ENCODE assay signal across 21 cellular contexts in genomic region chr1:24554714-24555113, GRCh38. TPM values are rescaled to one million over a fixed set of nuclear protein-coding genes. Genes with fewer than 3 reads are reported as not detected.
A peak's percentile ranks its signal among the peaks of the same experiment; 100 is the strongest.
DNase-seq lines count a peak whose midpoint lies in the region; TF ChIP-seq lines count a peak whose summit lies in the region.
"Had no signal": no experiment of that assay in that cellular context is flagged by ENCODE, and none has a peak within 500 bp of the region (broad histone marks: within the 10 kb centered on the region; RNA-seq: fewer than 3 reads in every experiment).

No MANE protein-coding gene starts in this region.

- H3K36me3 ChIP-seq in HEK293 (ENCODE audit: control insufficient read depth in 2 of 2, insufficient read depth in 1 of 2, low read length in 2 of 2) (no peaks in the 10 kb centered on the region), hepatocyte (replicated peaks; ENCODE audit: insufficient read depth, low read depth) (no peaks in the 10 kb centered on the region), spleen (no peaks in the 10 kb centered on the region)
- H3K36me3 ChIP-seq: HAP-1 had no signal

- H3K9me3 Mint-ChIP-seq in activated naive CD4-positive, alpha-beta T cell treated with anti-CD3 and anti-CD28 coated beads, Interleukin-2, amount 50 U/mL, for 24 hours = no peaks in the 10 kb centered on the region
- no peaks in the 10 kb centered on the region for H3K9me3 Mint-ChIP-seq in activated naive CD4-positive, alpha-beta T cell treated with anti-CD3 and anti-CD28 coated beads, Interleukin-2, amount 10 ng/mL, durations not matched to agents 7 days and 5 days
- H3K9me3 Mint-ChIP-seq: GM23338 had no signal

- H3K4me2 ChIP-seq in hepatocyte = peak overlapping the region; percentile 93

- H2AFZ ChIP-seq in hepatocyte = no peak overlapping the region

- H3K9me3 ChIP-seq in HEK293 (ENCODE audit: control insufficient read depth, insufficient read depth, low read depth, low read length) (no peaks in the 10 kb centered on the region), hepatocyte (ENCODE audit: low read depth) (no peaks in the 10 kb centered on the region), spleen (no peaks in the 10 kb centered on the region)
- H3K9me3 ChIP-seq: Caco-2, HAP-1 had no signal

- H3K36me3 Mint-ChIP-seq in activated naive CD4-positive, alpha-beta T cell treated with anti-CD3 and anti-CD28 coated beads, Interleukin-2, amount 50 U/mL, for 24 hours = no peaks in the 10 kb centered on the region
- no peaks in the 10 kb centered on the region for H3K36me3 Mint-ChIP-seq in activated naive CD4-positive, alpha-beta T cell treated with anti-CD3 and anti-CD28 coated beads, Interleukin-2, amount 10 ng/mL, durations not matched to agents 7 days and 5 days

- peaks cover 15% of the 10 kb centered on the region for H3K4me1 Mint-ChIP-seq in activated naive CD4-positive, alpha-beta T cell treated with anti-CD3 and anti-CD28 coated beads, Interleukin-2, amount 50 U/mL, for 24 hours
- peaks cover 26% of the 10 kb centered on the region for H3K4me1 Mint-ChIP-seq in activated naive CD4-positive, alpha-beta T cell treated with anti-CD3 and anti-CD28 coated beads, Interleukin-2, amount 10 ng/mL, durations not matched to agents 7 days and 5 days

- H4K20me1 ChIP-seq in hepatocyte (ENCODE audit: insufficient read depth, poor library complexity, severe bottlenecking) = no peaks in the 10 kb centered on the region

- CTCF ChIA-PET in activated naive CD4-positive, alpha-beta T cell treated with anti-CD3 and anti-CD28 coated beads, Interleukin-2, amount 10 ng/mL, durations not matched to agents 7 days and 5 days (lab: Charles Lee) = interaction anchor here (1.0 to 1.2 kb wide), 3 partner anchors 22 to 138 kb away, joined by 3 read pairs; no protein-coding TSS in a partner anchor
- CTCF ChIA-PET in HEK293 (lab: Yijun Ruan, JAX) = interaction anchor here (1.1 to 1.3 kb wide), 4 partner anchors 13 to 38 kb away, joined by 3 to 16 read pairs (median 6); no protein-coding TSS in a partner anchor

- H3K27ac ChIP-seq in HEK293 (ENCODE audit: extremely low read depth, low read depth, low read length) = no peak overlapping the region
- H3K27ac ChIP-seq in hepatocyte = no peak overlapping the region
- H3K27ac ChIP-seq in spleen = no peak overlapping the region
- H3K27ac ChIP-seq: C4-2B had no signal

- no peaks in the 10 kb centered on the region for H3K79me2 ChIP-seq in hepatocyte

- H3K4me3 Mint-ChIP-seq in activated naive CD4-positive, alpha-beta T cell treated with anti-CD3 and anti-CD28 coated beads, Interleukin-2, amount 50 U/mL, for 24 hours = peak overlapping the region; percentile 11
- H3K4me3 Mint-ChIP-seq in activated naive CD4-positive, alpha-beta T cell treated with anti-CD3 and anti-CD28 coated beads, Interleukin-2, amount 10 ng/mL, durations not matched to agents 7 days and 5 days = no peak overlapping the region

- DNase-seq in activated naive CD4-positive, alpha-beta T cell treated with anti-CD3 and anti-CD28 coated beads, Interleukin-2, amount 10 ng/mL, durations not matched to agents 7 days and 5 days = no peak
- DNase-seq in hepatocyte (ENCODE audit: low spot score) (no peak), spleen (peak; percentile 47), cerebellar cortex (ENCODE audit: low spot score) (no peak), LoVo (ENCODE audit: low spot score) (no peak), HK-2 (ENCODE audit: unreplicated experiment) (no peak)
- DNase-seq: Caco-2, DND-41, KG1, NCI-H1105, NCI-H146, NCI-H2029, NCI-H2227 treated with DMSO at 0.1 percent for 48 hours, NCI-H510A treated with DMSO at 0.1 percent for 48 hours, NCI-H748 treated with DMSO at 0.1 percent for 48 hours had no signal

- peak overlapping the region; percentile 30 for H3K27ac Mint-ChIP-seq in activated naive CD4-positive, alpha-beta T cell treated with anti-CD3 and anti-CD28 coated beads, Interleukin-2, amount 50 U/mL, for 24 hours
- H3K27ac Mint-ChIP-seq in activated naive CD4-positive, alpha-beta T cell treated with anti-CD3 and anti-CD28 coated beads, Interleukin-2, amount 10 ng/mL, durations not matched to agents 7 days and 5 days = no peak overlapping the region
- H3K27ac Mint-ChIP-seq: GM23338 had no signal

- POLR2A ChIA-PET in HEK293 (lab: Yijun Ruan, JAX) = interaction anchor here (0.6 kb wide), 1 partner anchor 22 kb away, joined by 6 read pairs; no protein-coding TSS in a partner anchor

- H3K4me3 ChIP-seq in HEK293 (ENCODE audit: low read depth, low read length) (no peak overlapping the region), hepatocyte (no peak overlapping the region), spleen (no peak overlapping the region)
- H3K4me3 ChIP-seq: GM12878, HAP-1 had no signal

- 97% methylated on average over 4 of the region's 4 CpGs for WGBS in hepatocyte (ENCODE audit: low lambda C conversion rate, missing lambda C conversion rate)
- 94 to 99% (median 98%) methylated on average over 4 of the region's 4 CpGs for WGBS in spleen, 5 donors

- no peak for TF ChIP-seq POLR2A in spleen (IDR thresholded peaks at IDR 0.05)

- H3K27me3 ChIP-seq in hepatocyte (peaks cover 6% of the 10 kb centered on the region), spleen (replicated peaks in 1 of 7) (peaks cover 0 to 73% (median 19%) of the 10 kb centered on the region in 7 donors)

- no peaks in the 10 kb centered on the region for H3K9me2 ChIP-seq in hepatocyte (replicated peaks; ENCODE audit: insufficient read depth)

- H3K4me1 ChIP-seq in HEK293 (ENCODE audit: control insufficient read depth, insufficient read depth, low read length) = peaks cover 6% of the 10 kb centered on the region
- peaks cover 23% of the 10 kb centered on the region for H3K4me1 ChIP-seq in hepatocyte (ENCODE audit: insufficient read depth)
- peaks cover 5 to 27% (median 14%) of the 10 kb centered on the region in 6 donors for H3K4me1 ChIP-seq in spleen

- intact Hi-C loops in spleen (cut with DNase I; ENCODE audit: low total_unique reads) = no loop called here

- H3K27me3 Mint-ChIP-seq in activated naive CD4-positive, alpha-beta T cell treated with anti-CD3 and anti-CD28 coated beads, Interleukin-2, amount 50 U/mL, for 24 hours = no peaks in the 10 kb centered on the region
- H3K27me3 Mint-ChIP-seq in activated naive CD4-positive, alpha-beta T cell treated with anti-CD3 and anti-CD28 coated beads, Interleukin-2, amount 10 ng/mL, durations not matched to agents 7 days and 5 days = peaks cover 74% of the 10 kb centered on the region

- TF ChIP-seq CTCF in HEK293 (tag by site-specific recombination; IDR thresholded peaks at IDR 0.05) (no peak), hepatocyte (IDR thresholded peaks at IDR 0.05; ENCODE audit: poor library complexity) (no peak), spleen (IDR thresholded peaks at IDR 0.05 in 8 of 11, conservative IDR thresholded peaks at IDR 0.05 in 3 of 11) (no peak)

TF ChIP-seq in HEK293, 187 proteins besides CTCF, POLR2A, EP300 and RAD21 (continues in another document):
- peak; percentile 74 for TF ChIP-seq ZNF121 (tag by site-specific recombination; IDR thresholded peaks at IDR 0.05)
- TF ChIP-seq, protein P1, sequence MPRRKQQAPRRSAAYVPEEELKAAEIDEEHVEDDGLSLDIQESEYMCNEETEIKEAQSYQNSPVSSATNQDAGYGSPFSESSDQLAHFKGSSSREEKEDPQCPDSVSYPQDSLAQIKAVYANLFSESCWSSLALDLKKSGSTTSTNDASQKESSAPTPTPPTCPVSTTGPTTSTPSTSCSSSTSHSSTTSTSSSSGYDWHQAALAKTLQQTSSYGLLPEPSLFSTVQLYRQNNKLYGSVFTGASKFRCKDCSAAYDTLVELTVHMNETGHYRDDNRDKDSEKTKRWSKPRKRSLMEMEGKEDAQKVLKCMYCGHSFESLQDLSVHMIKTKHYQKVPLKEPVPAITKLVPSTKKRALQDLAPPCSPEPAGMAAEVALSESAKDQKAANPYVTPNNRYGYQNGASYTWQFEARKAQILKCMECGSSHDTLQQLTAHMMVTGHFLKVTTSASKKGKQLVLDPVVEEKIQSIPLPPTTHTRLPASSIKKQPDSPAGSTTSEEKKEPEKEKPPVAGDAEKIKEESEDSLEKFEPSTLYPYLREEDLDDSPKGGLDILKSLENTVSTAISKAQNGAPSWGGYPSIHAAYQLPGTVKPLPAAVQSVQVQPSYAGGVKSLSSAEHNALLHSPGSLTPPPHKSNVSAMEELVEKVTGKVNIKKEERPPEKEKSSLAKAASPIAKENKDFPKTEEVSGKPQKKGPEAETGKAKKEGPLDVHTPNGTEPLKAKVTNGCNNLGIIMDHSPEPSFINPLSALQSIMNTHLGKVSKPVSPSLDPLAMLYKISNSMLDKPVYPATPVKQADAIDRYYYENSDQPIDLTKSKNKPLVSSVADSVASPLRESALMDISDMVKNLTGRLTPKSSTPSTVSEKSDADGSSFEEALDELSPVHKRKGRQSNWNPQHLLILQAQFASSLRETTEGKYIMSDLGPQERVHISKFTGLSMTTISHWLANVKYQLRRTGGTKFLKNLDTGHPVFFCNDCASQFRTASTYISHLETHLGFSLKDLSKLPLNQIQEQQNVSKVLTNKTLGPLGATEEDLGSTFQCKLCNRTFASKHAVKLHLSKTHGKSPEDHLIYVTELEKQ (tag by site-specific recombination; IDR thresholded peaks at IDR 0.05; ENCODE audit: borderline replicate concordance) = no peak
- TF ChIP-seq ZFP41 (tag by site-specific recombination; IDR thresholded peaks at IDR 0.05; ENCODE audit: borderline replicate concordance) = no peak
- no peak for TF ChIP-seq ZNF174 (tag by site-specific recombination; IDR thresholded peaks at IDR 0.05)
- no peak for TF ChIP-seq GLI4 (tag by site-specific recombination; IDR thresholded peaks at IDR 0.05)

RNA-seq across cellular contexts. Expression of gene NCMAP, which starts 1.2 kb away (rescaled TPM):
- total RNA-seq in hepatocyte (6.3 and 8.1 TPM in 2 replicates), spleen (under 1 TPM in 3 of 7 donors, not detected in 4; 0.09 to 0.22 (median 0.20) TPM)
- polyA plus RNA-seq in hepatocyte (2.7 and 3.5 TPM in 2 replicates), spleen (under 1 TPM in 2 of 3 donors, not detected in 1; 0.03 to 0.10 TPM)
- total RNA-seq: GM12878 had no signal
- polyA plus RNA-seq: GM12878 had no signal

RNA-seq across cellular contexts. Expression of gene RCAN3, which starts 52.1 kb away (rescaled TPM):
- total RNA-seq in hepatocyte (9.0 and 10.1 TPM in 2 replicates), spleen (10 to 100 TPM; 14.4 to 21.7 (median 17.9) TPM)
- polyA plus RNA-seq in hepatocyte (6.2 and 6.4 TPM in 2 replicates), spleen (1 to 10 TPM; 6.1 to 7.2 (median 6.4) TPM)
